19 cellular contexts compared by ENCODE assay signal in the genomic region with DNA sequence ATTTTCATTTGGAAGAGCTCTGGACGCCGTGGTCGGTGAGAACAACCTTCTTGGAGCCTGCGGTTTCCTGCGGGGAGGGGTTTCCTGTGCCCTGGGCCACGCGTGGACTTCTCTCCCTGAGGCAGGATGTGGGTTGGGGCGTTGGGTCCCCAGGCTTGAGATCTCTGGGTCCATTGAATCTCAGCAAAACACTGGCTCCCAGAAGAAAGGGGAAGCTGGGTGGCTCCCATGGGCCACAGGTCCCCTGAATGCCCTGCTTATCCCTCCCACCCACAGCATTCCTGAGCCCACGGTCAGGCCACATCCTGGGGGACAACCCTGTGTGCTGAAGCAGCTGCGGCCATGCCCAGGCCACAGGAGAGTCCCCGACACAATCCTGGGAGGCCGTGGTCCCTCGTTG.
DNase-seq lines count a peak whose midpoint lies in the region; ATAC-seq and TF ChIP-seq lines count a peak whose summit lies in the region.
"Had no signal": no experiment of that assay in that cellular context is flagged by ENCODE, and none has a peak within 500 bp of the region (broad histone marks: within the 10 kb centered on the region; RNA-seq: fewer than 3 reads in every experiment).

No MANE protein-coding gene starts in this region.

- peak; percentile 34 for ATAC-seq in activated T-helper 17 cell treated with anti-CD3 and anti-CD28 coated beads, Interleukin-2, amount 50 U/mL, for 72 hours (replicated peaks)
- peak in 1 of 2 donors; percentile 66 for ATAC-seq in naive B cell (ENCODE audit: low read depth in 2 of 2)
- ATAC-seq: activated CD8-positive, alpha-beta memory T cell treated with anti-CD3 and anti-CD28 coated beads, Interleukin-2, amount 10 ng/mL, durations not matched to agents 7 days and 5 days; mucosa of descending colon; pancreas; upper lobe of right lung had no signal

- H3K27ac Mint-ChIP-seq in activated CD4-positive, alpha-beta T cell treated with anti-CD3 and anti-CD28 coated beads, Interleukin-2, amount 10 ng/mL, durations not matched to agents 24 days and 14 days: no peak overlapping the region
- no peak overlapping the region for H3K27ac Mint-ChIP-seq in activated T-helper 17 cell treated with anti-CD3 and anti-CD28 coated beads, Interleukin-2, amount 50 U/mL, for 72 hours
- peak overlapping the region in 3 of 6 donors; percentile 17 to 72 (median 49) for H3K27ac Mint-ChIP-seq in naive B cell
- H3K27ac Mint-ChIP-seq in osteocyte (ENCODE audit: unreplicated experiment): no peak overlapping the region
- H3K27ac Mint-ChIP-seq: activated CD8-positive, alpha-beta memory T cell treated with anti-CD3 and anti-CD28 coated beads, Interleukin-2, amount 10 ng/mL, durations not matched to agents 7 days and 5 days; endodermal cell had no signal

- peaks cover 7% of the 10 kb centered on the region for H3K4me1 Mint-ChIP-seq in activated CD4-positive, alpha-beta T cell treated with anti-CD3 and anti-CD28 coated beads, Interleukin-2, amount 10 ng/mL, durations not matched to agents 24 days and 14 days
- H3K4me1 Mint-ChIP-seq in activated T-helper 17 cell treated with anti-CD3 and anti-CD28 coated beads, Interleukin-2, amount 50 U/mL, for 72 hours: peaks cover 6% of the 10 kb centered on the region
- peaks cover 0 to 20% (median 20%) of the 10 kb centered on the region in 3 donors for H3K4me1 Mint-ChIP-seq in naive B cell
- H3K4me1 Mint-ChIP-seq in osteocyte (ENCODE audit: unreplicated experiment): no peaks in the 10 kb centered on the region

- BruUV-seq in A673 (replicated peaks; lab: Mats Ljungman, UMichigan): no TSS peak

- no peaks in the 10 kb centered on the region for H3K4me1 ChIP-seq in A673 (ENCODE audit: insufficient read depth, low read length, poor library complexity, severe bottlenecking)
- H3K4me1 ChIP-seq: pancreas, Peyer's patch, upper lobe of right lung had no signal

- no peaks in the 10 kb centered on the region for H3K27me3 Mint-ChIP-seq in activated CD4-positive, alpha-beta T cell treated with anti-CD3 and anti-CD28 coated beads, Interleukin-2, amount 10 ng/mL, durations not matched to agents 24 days and 14 days
- H3K27me3 Mint-ChIP-seq in activated T-helper 17 cell treated with anti-CD3 and anti-CD28 coated beads, Interleukin-2, amount 50 U/mL, for 72 hours: no peaks in the 10 kb centered on the region
- H3K27me3 Mint-ChIP-seq in naive B cell (peaks cover 5 to 16% (median 5%) of the 10 kb centered on the region in 3 donors), osteocyte (ENCODE audit: unreplicated experiment) (peaks cover 23% of the 10 kb centered on the region)
- H3K27me3 Mint-ChIP-seq: activated CD8-positive, alpha-beta memory T cell treated with anti-CD3 and anti-CD28 coated beads, Interleukin-2, amount 10 ng/mL, durations not matched to agents 7 days and 5 days; CD4-positive, CD25-positive, alpha-beta regulatory T cell had no signal

- no peaks in the 10 kb centered on the region for H3K9me3 ChIP-seq in A673 (ENCODE audit: low read depth, low read length, poor library complexity, severe bottlenecking)
- H3K9me3 ChIP-seq: mucosa of descending colon, pancreas, upper lobe of right lung had no signal

- H3K36me3 Mint-ChIP-seq in activated CD4-positive, alpha-beta T cell treated with anti-CD3 and anti-CD28 coated beads, Interleukin-2, amount 10 ng/mL, durations not matched to agents 24 days and 14 days (ENCODE audit: low read depth): no peaks in the 10 kb centered on the region
- no peaks in the 10 kb centered on the region for H3K36me3 Mint-ChIP-seq in activated T-helper 17 cell treated with anti-CD3 and anti-CD28 coated beads, Interleukin-2, amount 50 U/mL, for 72 hours (ENCODE audit: low read depth)
- no peaks in the 10 kb centered on the region for H3K36me3 Mint-ChIP-seq in naive B cell
- peaks cover 2% of the 10 kb centered on the region for H3K36me3 Mint-ChIP-seq in osteocyte (ENCODE audit: unreplicated experiment)
- H3K36me3 Mint-ChIP-seq: CD4-positive, CD25-positive, alpha-beta regulatory T cell had no signal

- intact Hi-C loops in activated CD4-positive, alpha-beta T cell treated with anti-CD3 and anti-CD28 coated beads, Interleukin-2, amount 10 ng/mL, durations not matched to agents 24 days and 14 days (cut with micrococcal nuclease): no loop called here
- intact Hi-C loops in A673 (cut with micrococcal nuclease; ENCODE audit: unreplicated experiment): no loop called here

- no peaks in the 10 kb centered on the region for H3K36me3 ChIP-seq in A673 (ENCODE audit: insufficient read depth, low read length, poor library complexity, severe bottlenecking)
- H3K36me3 ChIP-seq: pancreas, Peyer's patch, upper lobe of right lung had no signal

- no peaks in the 10 kb centered on the region for H3K27me3 ChIP-seq in A673 (replicated peaks; ENCODE audit: insufficient read depth, low read depth, low read length, poor library complexity)
- H3K27me3 ChIP-seq: pancreas, Peyer's patch, upper lobe of right lung had no signal

- peaks cover 6% of the 10 kb centered on the region for H3K9me3 Mint-ChIP-seq in activated CD4-positive, alpha-beta T cell treated with anti-CD3 and anti-CD28 coated beads, Interleukin-2, amount 10 ng/mL, durations not matched to agents 24 days and 14 days
- H3K9me3 Mint-ChIP-seq in activated T-helper 17 cell treated with anti-CD3 and anti-CD28 coated beads, Interleukin-2, amount 50 U/mL, for 72 hours: no peaks in the 10 kb centered on the region
- H3K9me3 Mint-ChIP-seq in naive B cell: peaks cover 0 to 14% (median 0%) of the 10 kb centered on the region in 7 donors
- no peaks in the 10 kb centered on the region for H3K9me3 Mint-ChIP-seq in osteocyte (ENCODE audit: unreplicated experiment)

- no peak overlapping the region for H3K4me3 Mint-ChIP-seq in activated CD4-positive, alpha-beta T cell treated with anti-CD3 and anti-CD28 coated beads, Interleukin-2, amount 10 ng/mL, durations not matched to agents 24 days and 14 days
- peak overlapping the region; percentile 4 for H3K4me3 Mint-ChIP-seq in activated T-helper 17 cell treated with anti-CD3 and anti-CD28 coated beads, Interleukin-2, amount 50 U/mL, for 72 hours
- H3K4me3 Mint-ChIP-seq in naive B cell (peak overlapping the region in 5 of 8 donors; percentile 20 to 72 (median 56)), osteocyte (ENCODE audit: unreplicated experiment) (no peak overlapping the region)
- H3K4me3 Mint-ChIP-seq: activated CD8-positive, alpha-beta memory T cell treated with anti-CD3 and anti-CD28 coated beads, Interleukin-2, amount 10 ng/mL, durations not matched to agents 7 days and 5 days; endodermal cell had no signal

- peak; percentile 69 for DNase-seq in activated CD4-positive, alpha-beta T cell treated with anti-CD3 and anti-CD28 coated beads, Interleukin-2, amount 10 ng/mL, durations not matched to agents 24 days and 14 days
- DNase-seq in activated CD4-positive, alpha-beta T cell treated with anti-CD3 and anti-CD28 coated beads, Interleukin-2, amount 50 U/mL, for 4 hours: no peak
- DNase-seq in CMK (ENCODE audit: low read depth) (peak; percentile 5), naive B cell (no peak), D341Med (ENCODE audit: low spot score) (no peak), osteocyte (ENCODE audit: extremely low spot score, unreplicated experiment) (no peak), A673 (ENCODE audit: low spot score) (no peak)
- DNase-seq: activated CD8-positive, alpha-beta memory T cell treated with anti-CD3 and anti-CD28 coated beads, Interleukin-2, amount 10 ng/mL, durations not matched to agents 7 days and 5 days; cerebellar nuclear complex; endodermal cell; mucosa of descending colon; NCI-H1092; NCI-H774; Peyer's patch; small intestine; upper lobe of right lung had no signal

- no peak overlapping the region for H3K4me3 ChIP-seq in A673 (ENCODE audit: low read depth, low read length, poor library complexity, severe bottlenecking)
- H3K4me3 ChIP-seq: mucosa of descending colon, pancreas, Peyer's patch, upper lobe of right lung had no signal

- H3K27ac ChIP-seq in A673 (ENCODE audit: low read depth, low read length, poor library complexity, severe bottlenecking): no peak overlapping the region
- H3K27ac ChIP-seq: pancreas, Peyer's patch, upper lobe of right lung had no signal

- POLR2A ChIA-PET in A673 (lab: Charles Lee; ENCODE audit: low non-redundant PET): no interaction called here

- CTCF ChIA-PET in A673 (lab: Charles Lee): no interaction called here

- TF ChIP-seq CTCF in osteocyte (IDR thresholded peaks at IDR 0.05): no peak
- TF ChIP-seq CTCF in A673 (conservative IDR thresholded peaks at IDR 0.05; ENCODE audit: low read depth, low read length): no peak

Comparison
In these comparisons a context has a peak if more than half of its experiments do, and no peak if none do; other contexts are left out.
1. DNase-seq: peak in activated CD4-positive, alpha-beta T cell treated with anti-CD3 and anti-CD28 coated beads, Interleukin-2, amount 10 ng/mL, durations not matched to agents 24 days and 14 days (single experiment) and CMK (single experiment); none in activated CD4-positive, alpha-beta T cell treated with anti-CD3 and anti-CD28 coated beads, Interleukin-2, amount 50 U/mL, for 4 hours (0 of 2), naive B cell (single experiment), D341Med (single experiment), osteocyte (single experiment) and A673 (single experiment).
2. H3K4me3 Mint-ChIP-seq: peak in activated T-helper 17 cell treated with anti-CD3 and anti-CD28 coated beads, Interleukin-2, amount 50 U/mL, for 72 hours (single experiment) and naive B cell (5 of 8); none in activated CD4-positive, alpha-beta T cell treated with anti-CD3 and anti-CD28 coated beads, Interleukin-2, amount 10 ng/mL, durations not matched to agents 24 days and 14 days (single experiment) and osteocyte (single experiment).